Comparison of ENCODE assay signal across 8 cellular contexts in the genomic region with DNA sequence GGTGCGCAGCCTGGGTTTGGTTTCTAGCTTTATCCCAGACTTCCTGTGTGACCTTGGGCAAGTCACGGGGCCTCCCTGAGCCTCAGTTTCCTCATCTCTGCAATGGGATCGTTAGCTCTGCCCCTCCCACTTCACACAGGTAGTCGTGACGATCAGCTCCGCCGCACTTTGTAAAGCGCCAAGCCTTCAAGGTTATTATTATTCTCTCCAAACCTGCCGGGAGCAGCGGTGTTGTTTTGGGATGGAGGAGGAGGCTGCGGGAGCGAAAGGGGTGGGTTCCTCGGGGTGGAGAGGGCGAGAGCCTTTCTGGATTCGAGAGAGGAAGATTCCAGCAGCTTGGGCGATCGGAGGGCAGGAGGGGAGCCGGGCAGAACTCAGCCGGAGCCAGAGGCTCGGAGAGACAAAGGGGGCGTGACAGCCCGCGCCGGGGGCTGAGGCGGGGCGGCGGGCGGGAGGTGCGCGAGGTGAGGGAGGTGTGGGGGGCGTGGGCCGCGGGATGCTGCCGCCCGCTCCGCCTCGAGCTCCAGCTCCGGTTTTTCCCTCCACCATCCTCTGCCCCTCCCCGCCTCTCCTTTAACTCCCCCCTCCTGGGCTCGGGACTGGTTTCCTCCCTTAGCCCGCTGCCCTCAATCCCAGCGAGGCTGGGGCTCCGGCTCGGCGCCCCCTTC. TPM values are rescaled to one million over a fixed set of nuclear protein-coding genes. Genes with fewer than 3 reads are reported as not detected.
A peak's percentile ranks its signal among the peaks of the same experiment; 100 is the strongest.
DNase-seq lines count a peak whose midpoint lies in the region; ATAC-seq and TF ChIP-seq lines count a peak whose summit lies in the region.

A gene with protein sequence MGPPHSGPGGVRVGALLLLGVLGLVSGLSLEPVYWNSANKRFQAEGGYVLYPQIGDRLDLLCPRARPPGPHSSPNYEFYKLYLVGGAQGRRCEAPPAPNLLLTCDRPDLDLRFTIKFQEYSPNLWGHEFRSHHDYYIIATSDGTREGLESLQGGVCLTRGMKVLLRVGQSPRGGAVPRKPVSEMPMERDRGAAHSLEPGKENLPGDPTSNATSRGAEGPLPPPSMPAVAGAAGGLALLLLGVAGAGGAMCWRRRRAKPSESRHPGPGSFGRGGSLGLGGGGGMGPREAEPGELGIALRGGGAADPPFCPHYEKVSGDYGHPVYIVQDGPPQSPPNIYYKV (plus strand): TSS at position 602 of the 668 bp plus-strand sequence. CDS start 397 bp downstream, outside the sequence.

- no peak within 1 kb of the TSS for H3K27ac ChIP-seq in RWPE1

- H3K9me3 ChIP-seq in NT2/D1 (ENCODE audit: insufficient read depth, low read length) = no peaks in the 10 kb centered on the region
- no peaks in the 10 kb centered on the region for H3K9me3 ChIP-seq in endocrine pancreas (ENCODE audit: control insufficient read depth, low read length)

- H3K27me3 Mint-ChIP-seq in activated CD4-positive, alpha-beta T cell treated with anti-CD3 and anti-CD28 coated beads, Interleukin-2, amount 10 ng/mL, durations not matched to agents 7 days and 5 days = peaks cover 40% of the 10 kb centered on the region
- H3K27me3 Mint-ChIP-seq in natural killer cell (ENCODE audit: low read depth in 2 of 2) = peaks cover 16 to 34% of the 10 kb centered on the region in 2 donors

- H3K27me3 ChIP-seq in NT2/D1 (ENCODE audit: insufficient read depth, insufficient read length) = peaks cover 12% of the 10 kb centered on the region
- H3K27me3 ChIP-seq in endocrine pancreas (ENCODE audit: control insufficient read depth, insufficient read depth, low read length) = no peaks in the 10 kb centered on the region

- H3K4me1 ChIP-seq in NT2/D1 (ENCODE audit: insufficient read depth, insufficient read length) (peaks cover 14% of the 10 kb centered on the region), endocrine pancreas (ENCODE audit: control insufficient read depth, insufficient read depth, low read length) (no peaks in the 10 kb centered on the region)

- no peak within 1 kb of the TSS for H3K27ac Mint-ChIP-seq in activated CD4-positive, alpha-beta T cell treated with anti-CD3 and anti-CD28 coated beads, Interleukin-2, amount 10 ng/mL, durations not matched to agents 7 days and 5 days
- peak within 1 kb of the TSS in 1 of 2 donors; percentile 58 for H3K27ac Mint-ChIP-seq in natural killer cell

- H3K36me3 Mint-ChIP-seq in activated CD4-positive, alpha-beta T cell treated with anti-CD3 and anti-CD28 coated beads, Interleukin-2, amount 10 ng/mL, durations not matched to agents 7 days and 5 days (ENCODE audit: low read depth) = peaks cover 18% of the 10 kb centered on the region
- no peaks in the 10 kb centered on the region for H3K36me3 Mint-ChIP-seq in natural killer cell

- DNase-seq in activated CD4-positive, alpha-beta T cell treated with anti-CD3 and anti-CD28 coated beads, Interleukin-2, amount 10 ng/mL, durations not matched to agents 7 days and 5 days = no peak
- DNase-seq in activated CD4-positive, alpha-beta T cell treated with anti-CD3 and anti-CD28 coated beads, Interleukin-2, amount 50 U/mL, for 48 hours = no peak
- peak; percentile 51 for DNase-seq in NT2/D1 (ENCODE audit: low read depth, low spot score)
- DNase-seq in natural killer cell = no peak
- DNase-seq in NCI-H2107 (lab: John Stamatoyannopoulos, UW) = no peak
- DNase-seq in RWPE1 (ENCODE audit: low spot score) = no peak

- TF ChIP-seq CTCF in natural killer cell (IDR thresholded peaks at IDR 0.05) (no peak), RWPE1 (conservative IDR thresholded peaks at IDR 0.05; ENCODE audit: low read depth) (no peak)

- POLR2A ChIA-PET in activated CD4-positive, alpha-beta T cell treated with anti-CD3 and anti-CD28 coated beads, Interleukin-2, amount 10 ng/mL, durations not matched to agents 7 days and 5 days (lab: Charles Lee) = no interaction called here
- POLR2A ChIA-PET in RWPE1 (lab: Yijun Ruan, JAX; ENCODE audit: low non-redundant PET) = no interaction called here

- H3K9me3 Mint-ChIP-seq in activated CD4-positive, alpha-beta T cell treated with anti-CD3 and anti-CD28 coated beads, Interleukin-2, amount 10 ng/mL, durations not matched to agents 7 days and 5 days = no peaks in the 10 kb centered on the region
- no peaks in the 10 kb centered on the region for H3K9me3 Mint-ChIP-seq in natural killer cell

- intact Hi-C loops in natural killer cell (cut with micrococcal nuclease) = no loop called here

- H3K36me3 ChIP-seq in NT2/D1 (ENCODE audit: insufficient read depth, insufficient read length, low read length) (peaks cover 24% of the 10 kb centered on the region), endocrine pancreas (ENCODE audit: control insufficient read depth, insufficient read depth, low read length) (no peaks in the 10 kb centered on the region)

- peaks cover 14% of the 10 kb centered on the region for H3K4me1 Mint-ChIP-seq in activated CD4-positive, alpha-beta T cell treated with anti-CD3 and anti-CD28 coated beads, Interleukin-2, amount 10 ng/mL, durations not matched to agents 7 days and 5 days
- peaks cover 0 to 23% of the 10 kb centered on the region in 2 donors for H3K4me1 Mint-ChIP-seq in natural killer cell

- peak within 1 kb of the TSS; percentile 48 for H3K4me3 Mint-ChIP-seq in activated CD4-positive, alpha-beta T cell treated with anti-CD3 and anti-CD28 coated beads, Interleukin-2, amount 10 ng/mL, durations not matched to agents 7 days and 5 days
- H3K4me3 Mint-ChIP-seq in natural killer cell = peak within 1 kb of the TSS; percentile 55

- peak within 1 kb of the TSS; percentile 58 for H3K4me3 ChIP-seq in NT2/D1 (ENCODE audit: insufficient read length, low read depth)
- peak within 1 kb of the TSS; percentile 71 for H3K4me3 ChIP-seq in endocrine pancreas (ENCODE audit: control insufficient read depth, insufficient read depth, low read length)

- ATAC-seq in natural killer cell (peak in 2 of 3 donors; percentile 40), HG02588 (IDR thresholded peaks at IDR 0.05; ENCODE audit: unreplicated experiment) (no peak)

- H3K9ac ChIP-seq in NT2/D1 (ENCODE audit: insufficient read length, low read depth) (peak within 1 kb of the TSS; percentile 70), endocrine pancreas (ENCODE audit: control insufficient read depth, insufficient read depth, low read length) (peak within 1 kb of the TSS; percentile 54)

- CTCF ChIA-PET in activated CD4-positive, alpha-beta T cell treated with anti-CD3 and anti-CD28 coated beads, Interleukin-2, amount 10 ng/mL, durations not matched to agents 7 days and 5 days (lab: Charles Lee) = interaction anchor here (0.6 to 1.5 kb wide), 4 partner anchors 10 to 44 kb away, joined by 3 read pairs; no protein-coding TSS in a partner anchor
- CTCF ChIA-PET in RWPE1 (lab: Yijun Ruan, JAX) = interaction anchor here (0.6 to 1.2 kb wide), 4 partner anchors 10 to 228 kb away, joined by 3 to 5 read pairs (median 4); no protein-coding TSS in a partner anchor

RNA-seq across cellular contexts. Expression of the gene that starts here (rescaled TPM):
- not detected for total RNA-seq in activated CD4-positive, alpha-beta T cell treated with anti-CD3 and anti-CD28 coated beads, Interleukin-2, amount 10 ng/mL, durations not matched to agents 7 days and 5 days
- total RNA-seq in natural killer cell = not detected

Comparison
In these comparisons a context has a peak if more than half of its experiments do, and no peak if none do; other contexts are left out.
1. Peak in ATAC-seq in natural killer cell; RNA of the gene not detected or under 1 TPM.